Comparison of ENCODE assay signal across 16 cellular contexts in the genomic region with DNA sequence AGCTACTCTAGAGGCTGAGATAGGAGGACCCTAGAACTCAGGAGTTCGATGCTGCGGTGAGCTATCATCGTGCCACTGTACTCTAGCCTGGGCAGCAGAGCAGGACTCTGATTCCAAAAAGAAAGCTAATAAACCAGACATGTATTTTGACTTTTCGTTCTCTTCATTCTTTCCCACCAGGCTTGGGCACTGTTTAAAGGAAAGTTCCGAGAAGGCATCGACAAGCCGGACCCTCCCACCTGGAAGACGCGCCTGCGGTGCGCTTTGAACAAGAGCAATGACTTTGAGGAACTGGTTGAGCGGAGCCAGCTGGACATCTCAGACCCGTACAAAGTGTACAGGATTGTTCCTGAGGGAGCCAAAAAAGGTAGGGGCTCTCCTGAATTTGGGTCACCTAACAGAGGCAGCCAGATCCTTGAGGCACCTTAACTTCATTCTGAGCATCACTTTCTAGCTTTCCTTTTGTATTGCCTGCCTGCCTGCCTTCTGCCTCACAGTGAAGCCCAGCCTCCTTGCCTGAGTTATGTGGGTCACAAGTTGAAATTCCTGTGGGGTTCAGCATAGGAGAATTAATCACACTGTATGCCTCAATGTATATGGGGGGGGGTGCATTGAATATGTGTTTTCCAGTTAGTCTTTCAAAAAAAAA. TPM values are rescaled to one million over a fixed set of nuclear protein-coding genes. Genes with fewer than 3 reads are reported as not detected.
DNase-seq lines count a peak whose midpoint lies in the region; ATAC-seq and TF ChIP-seq lines count a peak whose summit lies in the region.
"Had no signal": no experiment of that assay in that cellular context is flagged by ENCODE, and none has a peak within 500 bp of the region (broad histone marks: within the 10 kb centered on the region; RNA-seq: fewer than 3 reads in every experiment).

No MANE protein-coding gene starts in this region.

- H3K9me3 Mint-ChIP-seq in CD4-positive, alpha-beta memory T cell: no peaks in the 10 kb centered on the region
- H3K9me3 Mint-ChIP-seq in activated CD4-positive, alpha-beta memory T cell treated with anti-CD3 and anti-CD28 coated beads for 36 hours: peaks cover 3% of the 10 kb centered on the region
- no peaks in the 10 kb centered on the region for H3K9me3 Mint-ChIP-seq in naive thymus-derived CD4-positive, alpha-beta T cell
- H3K9me3 Mint-ChIP-seq in type B pancreatic cell: no peaks in the 10 kb centered on the region

- peak overlapping the region in 1 of 7 donors; percentile 71 for H3K27ac Mint-ChIP-seq in CD4-positive, alpha-beta memory T cell
- H3K27ac Mint-ChIP-seq in activated CD4-positive, alpha-beta memory T cell treated with anti-CD3 and anti-CD28 coated beads for 36 hours: peak overlapping the region; percentile 97
- peak overlapping the region in 3 of 9 donors; percentile 56 to 77 (median 63) for H3K27ac Mint-ChIP-seq in naive thymus-derived CD4-positive, alpha-beta T cell
- H3K27ac Mint-ChIP-seq in type B pancreatic cell: no peak overlapping the region

- no peaks in the 10 kb centered on the region for H3K36me3 ChIP-seq in CD4-positive, alpha-beta memory T cell (ENCODE audit: insufficient read depth, low read length)
- H3K36me3 ChIP-seq in naive thymus-derived CD4-positive, alpha-beta T cell (ENCODE audit: control insufficient read depth in 2 of 3, insufficient read depth in 3 of 3, low read length in 3 of 3): peaks cover 0 to 23% (median 0%) of the 10 kb centered on the region in 3 experiments
- H3K36me3 ChIP-seq: ascending aorta, esophagus squamous epithelium, prostate gland, thoracic aorta had no signal

- CTCF ChIA-PET in CD4-positive, alpha-beta memory T cell (lab: Charles Lee; ENCODE audit: partially characterized antibody): interaction anchor here (0.9 to 6.3 kb wide), 5 partner anchors 9 to 206 kb away, joined by 3 to 34 read pairs (median 4); no protein-coding TSS in a partner anchor
- CTCF ChIA-PET in activated CD4-positive, alpha-beta memory T cell treated with anti-CD3 and anti-CD28 coated beads for 36 hours (lab: Charles Lee): interaction anchor here (0.5 to 6.3 kb wide), 5 partner anchors 10 to 205 kb away, joined by 3 to 54 read pairs (median 3); no protein-coding TSS in a partner anchor
- CTCF ChIA-PET in naive thymus-derived CD4-positive, alpha-beta T cell (lab: Charles Lee): interaction anchor here (1.0 to 4.0 kb wide), 2 partner anchors 9 to 207 kb away, joined by 3 to 18 read pairs; no protein-coding TSS in a partner anchor

- no peak overlapping the region for H3K4me3 ChIP-seq in CD4-positive, alpha-beta memory T cell (ENCODE audit: low read length in 2 of 2)
- peak overlapping the region; percentile 99 for H3K4me3 ChIP-seq in GM12875 (ENCODE audit: low read depth, low read length)
- H3K4me3 ChIP-seq in naive thymus-derived CD4-positive, alpha-beta T cell (ENCODE audit: low read length): no peak overlapping the region
- H3K4me3 ChIP-seq: ascending aorta, prostate gland had no signal

- H3K4me3 Mint-ChIP-seq in CD4-positive, alpha-beta memory T cell: peak overlapping the region in 5 of 8 donors; percentile 38 to 99 (median 59)
- H3K4me3 Mint-ChIP-seq in activated CD4-positive, alpha-beta memory T cell treated with anti-CD3 and anti-CD28 coated beads for 36 hours: peak overlapping the region; percentile 95
- peak overlapping the region in 8 of 10 donors; percentile 46 to 96 (median 69) for H3K4me3 Mint-ChIP-seq in naive thymus-derived CD4-positive, alpha-beta T cell
- H3K4me3 Mint-ChIP-seq in type B pancreatic cell: no peak overlapping the region

- no peak for DNase-seq in CD4-positive, alpha-beta memory T cell
- DNase-seq in activated CD4-positive, alpha-beta memory T cell treated with anti-CD3 and anti-CD28 coated beads for 36 hours: no peak
- no peak for DNase-seq in naive thymus-derived CD4-positive, alpha-beta T cell
- no peak for DNase-seq in type B pancreatic cell (ENCODE audit: extremely low spot score, unreplicated experiment)
- DNase-seq in activated effector memory CD4-positive, alpha-beta T cell treated with anti-CD3 and anti-CD28 coated beads, Interleukin-2, amount 50 U/mL, for 16 hours: no peak
- DNase-seq: C1 segment of cervical spinal cord, esophagus squamous epithelium, GOT3, NCI-H1092, NCI-H2171, SHP77 treated with DMSO at 0.1 percent for 48 hours had no signal

- intact Hi-C loops in CD4-positive, alpha-beta memory T cell (cut with micrococcal nuclease): loop anchor here (5.0 to 10.0 kb wide), 2 partner anchors 108 to 300 kb away; partner anchors contain the start of gene EXOC2
- intact Hi-C loops in activated CD4-positive, alpha-beta memory T cell treated with anti-CD3 and anti-CD28 coated beads for 36 hours (cut with micrococcal nuclease): loop anchor here (5.0 to 10.0 kb wide), 3 partner anchors 38 to 988 kb away; no protein-coding TSS in a partner anchor
- intact Hi-C loops in naive thymus-derived CD4-positive, alpha-beta T cell (cut with micrococcal nuclease): loop anchor here in 1 of 2 donors (5.0 kb wide), 3 partner anchors 298 to 988 kb away; partner anchors contain the start of gene EXOC2

- H3K9me3 ChIP-seq in CD4-positive, alpha-beta memory T cell (ENCODE audit: control insufficient read depth in 1 of 2, low read length in 2 of 2): no peaks in the 10 kb centered on the region
- no peaks in the 10 kb centered on the region for H3K9me3 ChIP-seq in naive thymus-derived CD4-positive, alpha-beta T cell (ENCODE audit: control insufficient read depth in 2 of 3, low read length in 3 of 3)
- H3K9me3 ChIP-seq: ascending aorta, esophagus squamous epithelium, prostate gland, thoracic aorta had no signal

- no peak overlapping the region for H3K27ac ChIP-seq in CD4-positive, alpha-beta memory T cell (ENCODE audit: low read depth, low read length)
- H3K27ac ChIP-seq in naive thymus-derived CD4-positive, alpha-beta T cell (ENCODE audit: low read depth, low read length): no peak overlapping the region
- H3K27ac ChIP-seq: ascending aorta, esophagus squamous epithelium, prostate gland, thoracic aorta had no signal

- peaks cover under 1 to 10% of the 10 kb centered on the region in 2 donors for H3K27me3 Mint-ChIP-seq in CD4-positive, alpha-beta memory T cell
- H3K27me3 Mint-ChIP-seq in activated CD4-positive, alpha-beta memory T cell treated with anti-CD3 and anti-CD28 coated beads for 36 hours: peaks cover 5% of the 10 kb centered on the region
- H3K27me3 Mint-ChIP-seq in naive thymus-derived CD4-positive, alpha-beta T cell: peaks cover 0 to 8% (median 3%) of the 10 kb centered on the region in 5 donors
- H3K27me3 Mint-ChIP-seq in type B pancreatic cell: peaks cover 92% of the 10 kb centered on the region

- H3K27me3 ChIP-seq in CD4-positive, alpha-beta memory T cell (ENCODE audit: insufficient read depth, low read length): no peaks in the 10 kb centered on the region
- no peaks in the 10 kb centered on the region for H3K27me3 ChIP-seq in naive thymus-derived CD4-positive, alpha-beta T cell (ENCODE audit: control insufficient read depth in 2 of 2, insufficient read depth in 2 of 2, low read length in 2 of 2)

- peaks cover 42% of the 10 kb centered on the region for H3K4me1 ChIP-seq in CD4-positive, alpha-beta memory T cell (ENCODE audit: insufficient read depth, low read length)
- H3K4me1 ChIP-seq in naive thymus-derived CD4-positive, alpha-beta T cell (ENCODE audit: control insufficient read depth in 2 of 2, insufficient read depth in 2 of 2, low read length in 2 of 2): peaks cover 12 to 19% of the 10 kb centered on the region in 2 donors

- H3K4me1 Mint-ChIP-seq in CD4-positive, alpha-beta memory T cell: peaks cover 22 to 49% (median 36%) of the 10 kb centered on the region in 4 donors
- H3K4me1 Mint-ChIP-seq in activated CD4-positive, alpha-beta memory T cell treated with anti-CD3 and anti-CD28 coated beads for 36 hours (ENCODE audit: low read depth): peaks cover 66% of the 10 kb centered on the region
- peaks cover 24 to 71% (median 35%) of the 10 kb centered on the region in 7 donors for H3K4me1 Mint-ChIP-seq in naive thymus-derived CD4-positive, alpha-beta T cell
- H3K4me1 Mint-ChIP-seq in type B pancreatic cell (ENCODE audit: unreplicated experiment): peaks cover 5% of the 10 kb centered on the region

- POLR2A ChIA-PET in CD4-positive, alpha-beta memory T cell (lab: Charles Lee; ENCODE audit: partially characterized antibody): interaction anchor here (1.3 to 7.2 kb wide), 3 partner anchors 9 to 80 kb away, joined by 3 to 60 read pairs (median 47); no protein-coding TSS in a partner anchor
- POLR2A ChIA-PET in activated CD4-positive, alpha-beta memory T cell treated with anti-CD3 and anti-CD28 coated beads for 36 hours (lab: Charles Lee): interaction anchor here (1.1 to 11.8 kb wide), 10 partner anchors 8 to 205 kb away, joined by 3 to 191 read pairs (median 17); no protein-coding TSS in a partner anchor
- POLR2A ChIA-PET in naive thymus-derived CD4-positive, alpha-beta T cell (lab: Charles Lee): interaction anchor here (0.8 to 0.9 kb wide), 2 partner anchors 8 to 96 kb away, joined by 3 read pairs; no protein-coding TSS in a partner anchor

- TF ChIP-seq CTCF in GM12875 (IDR thresholded peaks at IDR 0.05; ENCODE audit: borderline replicate concordance, insufficient read depth, low read depth, low read length) (no peak), type B pancreatic cell (conservative IDR thresholded peaks at IDR 0.05) (no peak)

- no peak for ATAC-seq in naive thymus-derived CD4-positive, alpha-beta T cell
- no peak for ATAC-seq in SK-N-SH treated with all-trans-retinoic acid at 6 μM for 48 hours

- H3K36me3 Mint-ChIP-seq in CD4-positive, alpha-beta memory T cell: peaks cover 5 to 20% of the 10 kb centered on the region in 2 donors
- H3K36me3 Mint-ChIP-seq in activated CD4-positive, alpha-beta memory T cell treated with anti-CD3 and anti-CD28 coated beads for 36 hours: peaks cover 75% of the 10 kb centered on the region
- H3K36me3 Mint-ChIP-seq in naive thymus-derived CD4-positive, alpha-beta T cell: peaks cover 0 to 49% (median 5%) of the 10 kb centered on the region in 5 donors
- no peaks in the 10 kb centered on the region for H3K36me3 Mint-ChIP-seq in type B pancreatic cell

TF ChIP-seq in SK-N-SH treated with all-trans-retinoic acid at 6 μM for 48 hours, 23 proteins besides CTCF, POLR2A, EP300 and RAD21 (continues in another document):
- TF ChIP-seq RARB (CRISPR knock-in tag; IDR thresholded peaks at IDR 0.05) (no peak), OSR1 (CRISPR knock-in tag; IDR thresholded peaks at IDR 0.05) (no peak), ZFP30 (CRISPR knock-in tag; IDR thresholded peaks at IDR 0.05) (no peak), ZNF565 (CRISPR knock-in tag; conservative IDR thresholded peaks at IDR 0.05; ENCODE audit: low read depth) (no peak)

RNA-seq across cellular contexts. Expression of gene IRF4, which starts 3.2 kb away (rescaled TPM):
- 1 to 10 TPM; 8.5 to 8.6 TPM for total RNA-seq in CD4-positive, alpha-beta memory T cell
- polyA plus RNA-seq in CD4-positive, alpha-beta memory T cell: 1 to 10 TPM; 2.7 to 5.7 TPM
- 100 to 1,000 TPM; 689 to 705 TPM for total RNA-seq in activated CD4-positive, alpha-beta memory T cell treated with anti-CD3 and anti-CD28 coated beads for 36 hours
- 100 to 1,000 TPM in 1 of 5 experiments, 10 to 100 TPM in 4; 11.8 to 175 (median 27.1) TPM for total RNA-seq in naive thymus-derived CD4-positive, alpha-beta T cell
- 1 to 10 TPM; 3.2 to 8.2 TPM for polyA plus RNA-seq in naive thymus-derived CD4-positive, alpha-beta T cell
- 1.7 TPM in 1 of 2 replicates, not detected in the other for total RNA-seq in type B pancreatic cell (ENCODE audit: low replicate concordance)
